ENCODE assay signal across 25 cellular contexts in the genomic region with DNA sequence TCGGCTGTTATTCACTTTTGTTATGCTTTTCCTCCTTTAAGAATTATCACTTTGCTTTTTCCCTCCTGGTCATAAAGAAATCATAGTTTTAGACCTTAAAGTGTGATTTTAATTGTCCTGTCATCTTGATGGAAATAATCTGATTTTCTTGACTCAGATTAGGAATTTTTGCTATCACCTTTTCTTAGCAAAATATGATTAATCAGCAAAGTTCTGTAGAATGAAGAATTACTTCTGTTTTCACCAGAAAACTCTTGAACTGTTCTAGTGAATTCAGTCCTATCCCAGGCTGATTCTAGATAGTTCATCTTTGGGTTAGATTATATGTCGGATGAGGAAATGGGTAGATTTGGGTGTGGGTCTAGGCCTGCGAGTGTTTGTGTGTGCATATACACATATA.
"Had no signal": no experiment of that assay in that cellular context is flagged by ENCODE, and none has a peak within 500 bp of the region (broad histone marks: within the 10 kb centered on the region; RNA-seq: fewer than 3 reads in every experiment).

No MANE protein-coding gene starts in this region.

- H3K9me3 Mint-ChIP-seq: immature natural killer cell; mesothelial cell of epicardium; naive B cell; naive thymus-derived CD8-positive, alpha-beta T cell had no signal

- H3K4me2 ChIP-seq: hepatocyte had no signal

- ATAC-seq: foreskin keratinocyte; gastroesophageal sphincter; heart left ventricle; left cardiac atrium; left lung; left ventricle myocardium superior; lower lobe of right lung; mucosa of descending colon; naive thymus-derived CD8-positive, alpha-beta T cell had no signal

- H3K36me3 Mint-ChIP-seq: immature natural killer cell, mesothelial cell of epicardium, naive B cell had no signal

- DNase-seq: dermis blood vessel endothelial cell; dorsolateral prefrontal cortex; effector CD4-positive, alpha-beta T cell; effector memory CD4-positive, alpha-beta T cell; foreskin keratinocyte; heart left ventricle; hypothalamus; immature natural killer cell; left cardiac atrium; left lung; left ventricle myocardium superior; lower lobe of right lung; mesenchymal stem cell; mucosa of descending colon; naive B cell; naive thymus-derived CD8-positive, alpha-beta T cell had no signal

- H3K36me3 ChIP-seq: gastroesophageal sphincter, left lung, lower lobe of right lung had no signal

- H3K27me3 Mint-ChIP-seq: naive B cell; naive thymus-derived CD8-positive, alpha-beta T cell had no signal

- H2AFZ ChIP-seq: hepatocyte had no signal

- FAIRE-seq: endothelial cell of umbilical vein, frontal cortex, islet of Langerhans, keratinocyte had no signal

- H3K4me1 Mint-ChIP-seq: immature natural killer cell had no signal

- H3K27ac Mint-ChIP-seq: immature natural killer cell, mesothelial cell of epicardium had no signal

- H3K4me1 ChIP-seq: lower lobe of right lung had no signal

- H3K27me3 ChIP-seq: dorsolateral prefrontal cortex, esophagus muscularis mucosa, foreskin keratinocyte, gastroesophageal sphincter, heart left ventricle, hepatocyte, left lung had no signal

- H3K9me3 ChIP-seq: esophagus muscularis mucosa, gastroesophageal sphincter, heart left ventricle, left lung, lower lobe of right lung, mucosa of descending colon had no signal

- H3K4me3 Mint-ChIP-seq: immature natural killer cell; mesothelial cell of epicardium; naive B cell; naive thymus-derived CD8-positive, alpha-beta T cell had no signal

- H3K27ac ChIP-seq: coronary artery, dorsolateral prefrontal cortex, esophagus muscularis mucosa, foreskin keratinocyte, gastroesophageal sphincter, heart left ventricle, hepatocyte, left lung, lower lobe of right lung had no signal

- H3K4me3 ChIP-seq: coronary artery, dorsolateral prefrontal cortex, esophagus muscularis mucosa, gastroesophageal sphincter, heart left ventricle, hepatocyte, left lung, lower lobe of right lung, mucosa of descending colon had no signal
